1 cellular context compared by ENCODE assay signal in genomic region chr7:57120123-57120784, GRCh38. TPM values are rescaled to one million over a fixed set of nuclear protein-coding genes. Genes with fewer than 3 reads are reported as not detected.
"Had no signal": no experiment of that assay in that cellular context is flagged by ENCODE, and none has a peak within 500 bp of the region (broad histone marks: within the 10 kb centered on the region; RNA-seq: fewer than 3 reads in every experiment).

No MANE protein-coding gene starts in this region.

RNA-seq across cellular contexts. Expression of gene ZNF479, which starts 12.0 kb away (rescaled TPM):
- total RNA-seq: G401 had no signal
